In genomic region chr12:65355461-65355860, GRCh38 we compare ENCODE assay signal across 27 cellular contexts.
DNase-seq lines count a peak whose midpoint lies in the region; ATAC-seq and TF ChIP-seq lines count a peak whose summit lies in the region.
"Had no signal": no experiment of that assay in that cellular context is flagged by ENCODE, and none has a peak within 500 bp of the region (broad histone marks: within the 10 kb centered on the region; RNA-seq: fewer than 3 reads in every experiment).

No MANE protein-coding gene starts in this region.

- in situ Hi-C loops in GM23248 (cut with MboI), result no loop called here

- H4K8ac ChIP-seq in mesendoderm (ENCODE audit: low read depth, low read length), result no peak overlapping the region

- no peaks in the 10 kb centered on the region for H3K36me3 Mint-ChIP-seq in endothelial cell (ENCODE audit: low read depth, unreplicated experiment)
- H3K36me3 Mint-ChIP-seq: activated naive CD4-positive, alpha-beta T cell treated with anti-CD3 and anti-CD28 coated beads, Interleukin-2, amount 50 U/mL, for 24 hours; CD8-positive, alpha-beta memory T cell had no signal

- H3K4me3 Mint-ChIP-seq in endothelial cell (ENCODE audit: unreplicated experiment), result no peak overlapping the region
- H3K4me3 Mint-ChIP-seq: activated B cell treated with CpG ODN at 0.5 μM for 24 hours; activated naive CD4-positive, alpha-beta T cell treated with anti-CD3 and anti-CD28 coated beads, Interleukin-2, amount 50 U/mL, for 24 hours; CD8-positive, alpha-beta memory T cell had no signal

- H3K27me3 ChIP-seq in GM23248 (replicated peaks; ENCODE audit: insufficient read depth), result no peaks in the 10 kb centered on the region
- no peaks in the 10 kb centered on the region for H3K27me3 ChIP-seq in mesendoderm (ENCODE audit: insufficient read depth, low read length, poor library complexity)
- H3K27me3 ChIP-seq: body of pancreas, sigmoid colon, transverse colon had no signal

- H3K27ac ChIP-seq in GM23248 (no peak overlapping the region), RWPE1 (no peak overlapping the region), epithelial cell of prostate (no peak overlapping the region), mesendoderm (ENCODE audit: low read depth, low read length) (no peak overlapping the region)
- H3K27ac ChIP-seq: body of pancreas, sigmoid colon, transverse colon had no signal

- H3K56ac ChIP-seq in mesendoderm (ENCODE audit: low read length), result no peak overlapping the region

- H3K27me3 Mint-ChIP-seq in endothelial cell (ENCODE audit: unreplicated experiment), result no peaks in the 10 kb centered on the region
- H3K27me3 Mint-ChIP-seq: progenitor cell of endocrine pancreas had no signal

- H3K23ac ChIP-seq in mesendoderm (ENCODE audit: low read length), result no peak overlapping the region

- H3K4me1 ChIP-seq in GM23248 (ENCODE audit: insufficient read depth) (no peaks in the 10 kb centered on the region), mesendoderm (ENCODE audit: control insufficient read depth, low read depth, low read length) (no peaks in the 10 kb centered on the region)
- H3K4me1 ChIP-seq: body of pancreas, transverse colon had no signal

- no peaks in the 10 kb centered on the region; the same call in 1 of the 2 replicates for H3F3A ChIP-seq in GM23248 (ENCODE audit: insufficient read depth)

- H3K4me2 ChIP-seq in GM23248 (ENCODE audit: unreplicated experiment) (no peak overlapping the region), mesendoderm (ENCODE audit: low read length) (no peak overlapping the region)

- H3K79me1 ChIP-seq in mesendoderm (ENCODE audit: low read length), result no peaks in the 10 kb centered on the region

- no peak overlapping the region for H2AK5ac ChIP-seq in mesendoderm (ENCODE audit: low read length)

- POLR2A ChIA-PET in RWPE1 (lab: Yijun Ruan, JAX; ENCODE audit: low non-redundant PET), result no interaction called here

- H3K27ac Mint-ChIP-seq in endothelial cell (ENCODE audit: unreplicated experiment), result no peak overlapping the region
- H3K27ac Mint-ChIP-seq: activated B cell treated with CpG ODN at 0.5 μM for 24 hours; activated naive CD4-positive, alpha-beta T cell treated with anti-CD3 and anti-CD28 coated beads, Interleukin-2, amount 50 U/mL, for 24 hours; CD8-positive, alpha-beta memory T cell; progenitor cell of endocrine pancreas had no signal

- H3K9me2 ChIP-seq in GM23248 (ENCODE audit: insufficient read depth), result peaks cover 6% of the 10 kb centered on the region; the same call in 1 of the 2 replicates

- TF ChIP-seq CTCF in RWPE1 (conservative IDR thresholded peaks at IDR 0.05; ENCODE audit: low read depth) (no peak), endothelial cell (IDR thresholded peaks at IDR 0.05; ENCODE audit: unreplicated experiment) (no peak)

- intact Hi-C loops in posterior cingulate gyrus (cut with DNase I), result no loop called here

- DNase-seq in GM23248, result peak; percentile 22
- DNase-seq in RWPE1 (ENCODE audit: low spot score), result peak; percentile 3
- DNase-seq in epithelial cell of prostate (ENCODE audit: low read depth, low spot score), result peak; percentile 26
- DNase-seq in mesendoderm, result peak; percentile 36
- DNase-seq in posterior cingulate gyrus, result no peak
- DNase-seq in endothelial cell (ENCODE audit: low spot score), result no peak
- DNase-seq: activated B cell treated with CpG ODN at 0.5 μM for 24 hours; activated CD4-positive, alpha-beta T cell treated with anti-CD3 and anti-CD28 coated beads, Interleukin-2, amount 50 U/mL, for 4 hours; body of pancreas; CD8-positive, alpha-beta memory T cell; erythroblast; H7; kidney glomerular epithelial cell; NCI-H1105; NCI-H2081; NCI-H82; Right ventricle myocardium superior; sigmoid colon; stimulated activated CD8-positive, alpha-beta memory T cell treated with anti-CD3 and anti-CD28 coated beads, Interleukin-4, amount 100 ng/mL, for 48 hours; SW 1271; T1000; transverse colon had no signal

- H3K79me2 ChIP-seq in GM23248 (ENCODE audit: insufficient read depth), result peaks cover 5% of the 10 kb centered on the region; the same call in 1 of the 2 replicates
- no peaks in the 10 kb centered on the region for H3K79me2 ChIP-seq in mesendoderm (ENCODE audit: control insufficient read depth, insufficient read depth, low read length)

- H3K36me3 ChIP-seq in GM23248 (ENCODE audit: low read depth), result 0 out of 2 replicates have a peak, but pooled peaks cover 11% of the 10 kb centered on the region
- no peaks in the 10 kb centered on the region for H3K36me3 ChIP-seq in mesendoderm (ENCODE audit: control insufficient read depth, insufficient read depth, low read length)
- H3K36me3 ChIP-seq: sigmoid colon, transverse colon had no signal

- no peak overlapping the region for H2BK15ac ChIP-seq in mesendoderm (replicated peaks; ENCODE audit: low read depth)

- no peak overlapping the region for H3K4ac ChIP-seq in mesendoderm (ENCODE audit: low read depth, low read length)

- CTCF ChIA-PET in RWPE1 (lab: Yijun Ruan, JAX), result no interaction called here

- WGBS in GM23248 (ENCODE audit: low coverage in 1 of 2, low lambda C conversion rate in 2 of 2, missing lambda C conversion rate in 2 of 2), 2 experiments, result 94 to 98% methylated on average over 3 of the region's 3 CpGs
- no CpG with 5 or more reads among the region's 3 CpGs for WGBS in mesendoderm (ENCODE audit: extremely low coverage, insufficient coverage, low lambda C conversion rate)

- no peaks in the 10 kb centered on the region for H3K9me3 Mint-ChIP-seq in endothelial cell (ENCODE audit: unreplicated experiment)
- H3K9me3 Mint-ChIP-seq: activated B cell treated with CpG ODN at 0.5 μM for 24 hours; activated naive CD4-positive, alpha-beta T cell treated with anti-CD3 and anti-CD28 coated beads, Interleukin-2, amount 50 U/mL, for 24 hours had no signal

- no peaks in the 10 kb centered on the region for H3K4me1 Mint-ChIP-seq in endothelial cell (ENCODE audit: unreplicated experiment)
- H3K4me1 Mint-ChIP-seq: activated B cell treated with CpG ODN at 0.5 μM for 24 hours; activated naive CD4-positive, alpha-beta T cell treated with anti-CD3 and anti-CD28 coated beads, Interleukin-2, amount 50 U/mL, for 24 hours; CD8-positive, alpha-beta memory T cell had no signal

- H2BK5ac ChIP-seq in mesendoderm (ENCODE audit: low read length), result no peak overlapping the region

- no peak overlapping the region for H3K18ac ChIP-seq in mesendoderm (ENCODE audit: low read length)

- H2BK120ac ChIP-seq in mesendoderm (ENCODE audit: low read depth, low read length), result no peak overlapping the region

- H3K9ac ChIP-seq in GM23248, result no peak overlapping the region
- no peak overlapping the region for H3K9ac ChIP-seq in mesendoderm (ENCODE audit: low read length)

- ATAC-seq in HG03342 (IDR thresholded peaks at IDR 0.05; ENCODE audit: unreplicated experiment) (no peak), HG02763 (IDR thresholded peaks at IDR 0.05; ENCODE audit: unreplicated experiment) (no peak)
- ATAC-seq: body of pancreas, GM12878 had no signal

- H4K5ac ChIP-seq in mesendoderm (ENCODE audit: low read length), result no peak overlapping the region

- no peak overlapping the region for H2AFZ ChIP-seq in GM23248

- no peaks in the 10 kb centered on the region for H3K9me3 ChIP-seq in GM23248 (ENCODE audit: low read depth)
- H3K9me3 ChIP-seq: body of pancreas, sigmoid colon, transverse colon had no signal

- no peak overlapping the region for H3K4me3 ChIP-seq in GM23248
- H3K4me3 ChIP-seq in mesendoderm (ENCODE audit: low read length), result no peak overlapping the region
- H3K4me3 ChIP-seq: body of pancreas, GM12878, sigmoid colon, transverse colon had no signal

- H4K20me1 ChIP-seq in GM23248 (ENCODE audit: insufficient read depth), result no peaks in the 10 kb centered on the region

Comparison
In these comparisons a context has a peak if more than half of its experiments do, and no peak if none do; other contexts are left out.
1. DNase-seq: peak in GM23248 (single experiment), RWPE1 (single experiment), epithelial cell of prostate (single experiment) and mesendoderm (single experiment); none in posterior cingulate gyrus (0 of 10) and endothelial cell (single experiment).